Comparison of ENCODE assay signal across 2 cellular contexts in genomic region chr12:55822228-55822627, GRCh38.
TF ChIP-seq lines count a peak whose summit lies in the region.

No MANE protein-coding gene starts in this region.

TF ChIP-seq in Ishikawa, 13 proteins besides CTCF, POLR2A, EP300 and RAD21:
- TF ChIP-seq TAF1 (IDR thresholded peaks at IDR 0.05; ENCODE audit: low read depth) (no peak), TEAD4 (IDR thresholded peaks at IDR 0.05) (peak; percentile 80)

TF ChIP-seq in K562, 482 proteins besides CTCF, POLR2A, EP300 and RAD21:
- no peak for TF ChIP-seq ZNF253 (CRISPR knock-in tag; conservative IDR thresholded peaks at IDR 0.05)
- no peak for TF ChIP-seq EGR1 (conservative IDR thresholded peaks at IDR 0.05)
- TF ChIP-seq TEAD2 (tag; IDR thresholded peaks at IDR 0.05): peak; percentile 90
- TF ChIP-seq MEF2D (tag; conservative IDR thresholded peaks at IDR 0.05; ENCODE audit: low read depth): no peak
- TF ChIP-seq TEAD4 (IDR thresholded peaks at IDR 0.05; ENCODE audit: low read length): peak; percentile 73
- 0 out of 2 replicates have a peak, but pooled peaks have one; percentile 32 for TF ChIP-seq TEAD4 (CRISPR knock-in tag; IDR thresholded peaks at IDR 0.05; ENCODE audit: borderline replicate concordance)
- peak; percentile 82 to 96 for TF ChIP-seq TEAD1 (CRISPR knock-in tag; IDR thresholded peaks at IDR 0.05)
- no peak for TF ChIP-seq NFIX (CRISPR knock-in tag; IDR thresholded peaks at IDR 0.05; ENCODE audit: low read depth)
- no peak for TF ChIP-seq COPS2 (conservative IDR thresholded peaks at IDR 0.05)
- no peak for TF ChIP-seq NRF1 (conservative IDR thresholded peaks at IDR 0.05 in 1 of 2, IDR thresholded peaks at IDR 0.05 in 1 of 2)
- no peak for TF ChIP-seq ZNF324 (CRISPR knock-in tag; IDR thresholded peaks at IDR 0.05)
- TF ChIP-seq RBFOX2 (IDR thresholded peaks at IDR 0.05; ENCODE audit: low read depth, low read length): peak; percentile 28; the same call in 1 of the 2 replicates
- TF ChIP-seq RBM25 (IDR thresholded peaks at IDR 0.05; ENCODE audit: low read depth, low read length, severe bottlenecking): no peak
- TF ChIP-seq ZNF609 (CRISPR knock-in tag; IDR thresholded peaks at IDR 0.05; ENCODE audit: borderline replicate concordance): no peak
- TF ChIP-seq HNRNPK (IDR thresholded peaks at IDR 0.05; ENCODE audit: low read depth, low read length, poor library complexity, severe bottlenecking): no peak
- no peak for TF ChIP-seq HNRNPUL1 (IDR thresholded peaks at IDR 0.05; ENCODE audit: low read length)
- no peak for TF ChIP-seq MXD1 (CRISPR knock-in tag; IDR thresholded peaks at IDR 0.05; ENCODE audit: borderline replicate concordance, poor library complexity, severe bottlenecking)
- no peak for TF ChIP-seq ZNF740 (CRISPR knock-in tag; IDR thresholded peaks at IDR 0.05)
- TF ChIP-seq ZNF740 (tag; IDR thresholded peaks at IDR 0.05): no peak
- TF ChIP-seq ZBTB1 (CRISPR knock-in tag; IDR thresholded peaks at IDR 0.05; ENCODE audit: borderline replicate concordance, low read depth): no peak
- TF ChIP-seq TRIM28 (IDR thresholded peaks at IDR 0.05): no peak
- no peak for TF ChIP-seq CBFA2T2 (conservative IDR thresholded peaks at IDR 0.05)
- TF ChIP-seq RFX7 (CRISPR knock-in tag; IDR thresholded peaks at IDR 0.05): no peak
- no peak for TF ChIP-seq NR1H2 (CRISPR knock-in tag; IDR thresholded peaks at IDR 0.05)
- TF ChIP-seq CBX3 (IDR thresholded peaks at IDR 0.05; ENCODE audit: borderline replicate concordance in 1 of 2, low read length in 2 of 2): no peak
- no peak for TF ChIP-seq HOMEZ (CRISPR knock-in tag; IDR thresholded peaks at IDR 0.05)
- no peak for TF ChIP-seq CHD2 (IDR thresholded peaks at IDR 0.05; ENCODE audit: low read depth, low read length)
- TF ChIP-seq RAD51 (IDR thresholded peaks at IDR 0.05; ENCODE audit: borderline replicate concordance, low read depth): no peak
- TF ChIP-seq POLR2B (IDR thresholded peaks at IDR 0.05; ENCODE audit: low read depth, partially characterized antibody): peak; percentile 15
- no peak for TF ChIP-seq ZBTB2 (IDR thresholded peaks at IDR 0.05)
- TF ChIP-seq MYC (IDR thresholded peaks at IDR 0.05; ENCODE audit: low read depth, low read length): no peak
- TF ChIP-seq MYC (CRISPR knock-in tag; IDR thresholded peaks at IDR 0.05; ENCODE audit: borderline replicate concordance, low read depth): no peak
- TF ChIP-seq MAFF (IDR thresholded peaks at IDR 0.05; ENCODE audit: low read length): no peak
- TF ChIP-seq ZNF175 (CRISPR knock-in tag; IDR thresholded peaks at IDR 0.05; ENCODE audit: low read depth): no peak
- no peak for TF ChIP-seq HES1 (IDR thresholded peaks at IDR 0.05; ENCODE audit: low read depth)
- no peak for TF ChIP-seq E2F3 (CRISPR knock-in tag; IDR thresholded peaks at IDR 0.05)
- TF ChIP-seq ZNF655 (CRISPR knock-in tag; IDR thresholded peaks at IDR 0.05): no peak
- no peak for TF ChIP-seq ZHX1 (conservative IDR thresholded peaks at IDR 0.05; ENCODE audit: low read length)
- TF ChIP-seq HNRNPL (IDR thresholded peaks at IDR 0.05; ENCODE audit: low read depth, low read length): no peak
- TF ChIP-seq PHF21A (IDR thresholded peaks at IDR 0.05; ENCODE audit: borderline replicate concordance, low read depth): no peak
- no peak for TF ChIP-seq ZNF77 (CRISPR knock-in tag; IDR thresholded peaks at IDR 0.05)
- no peak for TF ChIP-seq ARID3B (CRISPR knock-in tag; IDR thresholded peaks at IDR 0.05; ENCODE audit: borderline replicate concordance)
